In genomic region chr15:92443381-92443780, GRCh38 we compare ENCODE assay signal across 37 cellular contexts. TPM values are rescaled to one million over a fixed set of nuclear protein-coding genes. Genes with fewer than 3 reads are reported as not detected.
"Had no signal": no experiment of that assay in that cellular context is flagged by ENCODE, and none has a peak within 500 bp of the region (broad histone marks: within the 10 kb centered on the region; RNA-seq: fewer than 3 reads in every experiment).

No MANE protein-coding gene starts in this region.

- H3K9me3 ChIP-seq: MG63 had no signal

- H3K36me3 ChIP-seq: MG63 had no signal

- DNase-seq: MG63, MM.1S, MV-4-11, NCI-H1048, NCI-H1092, NCI-H1092 treated with DMSO at 0.1 percent for 48 hours, NCI-H1105, NCI-H1105 treated with DMSO at 0.1 percent for 48 hours, NCI-H1417, NCI-H1417 treated with DMSO at 0.1 percent for 48 hours, NCI-H1436, NCI-H1436 treated with DMSO at 0.1 percent for 48 hours, NCI-H146, NCI-H1694, NCI-H1694 treated with DMSO at 0.1 percent for 48 hours, NCI-H187, NCI-H187 treated with DMSO at 0.1 percent for 48 hours, NCI-H1930, NCI-H2029, NCI-H2029 treated with DMSO at 0.1 percent for 48 hours, NCI-H2081, NCI-H2081 treated with DMSO at 0.1 percent for 48 hours, NCI-H2107, NCI-H2171, NCI-H2171 treated with DMSO at 0.1 percent for 48 hours, NCI-H2227 treated with DMSO at 0.1 percent for 48 hours, NCI-H226, NCI-H345, NCI-H446, NCI-H446 treated with DMSO at 0.1 percent for 48 hours, NCI-H510A, NCI-H510A treated with DMSO at 0.1 percent for 48 hours, NCI-H524, NCI-H524 treated with DMSO at 0.1 percent for 48 hours, NCI-H526, NCI-H526 treated with DMSO at 0.1 percent for 48 hours had no signal

- H3K4me3 ChIP-seq: MG63 had no signal

- H3K27me3 ChIP-seq: MG63 had no signal

RNA-seq across cellular contexts. Expression of gene ST8SIA2, which starts 49.7 kb away (rescaled TPM):
- total RNA-seq: MCF 10A had no signal
